8 cellular contexts compared by ENCODE assay signal in the genomic region with DNA sequence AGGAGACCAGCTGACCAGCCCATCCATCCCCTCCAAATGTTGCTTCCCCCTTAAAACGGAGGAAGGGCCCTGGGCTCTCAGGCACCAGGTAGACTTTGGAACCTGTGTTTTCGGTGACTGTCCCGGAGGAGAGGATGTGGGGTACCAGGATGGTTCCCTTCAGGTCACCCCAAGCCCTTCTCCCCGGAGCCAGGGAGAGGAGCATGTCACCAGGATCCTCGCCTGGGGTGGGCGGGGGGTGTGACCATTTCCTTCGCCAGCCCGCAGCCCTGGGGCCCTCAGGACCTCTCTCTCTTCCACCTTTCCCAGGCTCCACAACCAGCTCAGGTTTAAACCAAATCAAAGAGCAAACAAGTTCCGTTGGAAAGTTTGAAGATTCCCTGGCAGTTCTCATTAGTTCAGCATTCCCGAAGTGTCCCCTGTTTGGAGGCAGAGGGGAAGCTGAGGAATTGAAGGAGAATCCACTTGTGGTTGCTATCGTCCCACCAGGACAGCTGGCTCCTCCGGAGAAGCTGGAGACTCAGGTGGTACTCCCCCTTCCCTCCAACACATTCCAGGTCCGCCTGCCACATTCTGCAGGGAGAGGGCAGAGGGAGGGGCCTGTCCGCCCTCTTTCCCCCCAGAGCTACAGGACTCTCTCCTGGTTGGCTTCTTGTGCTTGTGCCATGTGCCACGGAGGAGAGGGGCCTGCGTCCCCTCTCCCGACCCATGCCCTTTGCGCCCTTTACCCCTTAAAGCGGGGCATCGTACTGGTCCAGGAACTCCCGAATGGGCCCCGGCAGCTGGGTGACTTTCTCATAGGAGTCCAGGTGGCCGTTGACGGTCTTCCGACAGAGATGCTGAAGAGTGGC. TPM values are rescaled to one million over a fixed set of nuclear protein-coding genes. Genes with fewer than 3 reads are reported as not detected.
DNase-seq lines count a peak whose midpoint lies in the region; ATAC-seq and TF ChIP-seq lines count a peak whose summit lies in the region.

No MANE protein-coding gene starts in this region.

- no peak overlapping the region for H2BK15ac ChIP-seq in mesendoderm (replicated peaks; ENCODE audit: low read depth)

- H3K36me3 ChIP-seq in mesendoderm (ENCODE audit: control insufficient read depth, insufficient read depth, low read length) (peaks cover 11% of the 10 kb centered on the region), tibial artery (peaks cover 0 to 17% (median 16%) of the 10 kb centered on the region in 3 donors)

- H3K27me3 ChIP-seq in mesendoderm (ENCODE audit: insufficient read depth, low read length, poor library complexity) (no peaks in the 10 kb centered on the region), tibial artery (no peaks in the 10 kb centered on the region)

- no peak overlapping the region for H3K23ac ChIP-seq in mesendoderm (ENCODE audit: low read length)

- no peaks in the 10 kb centered on the region for H3K27me3 Mint-ChIP-seq in activated CD4-positive, alpha-beta T cell treated with anti-CD3 and anti-CD28 coated beads, Interleukin-2, amount 10 ng/mL, durations not matched to agents 24 days and 14 days
- no peaks in the 10 kb centered on the region for H3K27me3 Mint-ChIP-seq in MCF 10A (ENCODE audit: insufficient read depth, unreplicated experiment)

- no peaks in the 10 kb centered on the region for H3K9me3 ChIP-seq in tibial artery

- CTCF ChIA-PET in MCF 10A (lab: Yijun Ruan, JAX) = interaction anchor here (0.7 to 0.9 kb wide), 2 partner anchors 59 to 65 kb away, joined by 3 read pairs; no protein-coding TSS in a partner anchor

- H3K4me3 Mint-ChIP-seq in activated CD4-positive, alpha-beta T cell treated with anti-CD3 and anti-CD28 coated beads, Interleukin-2, amount 10 ng/mL, durations not matched to agents 24 days and 14 days = peak overlapping the region; percentile 92
- H3K4me3 Mint-ChIP-seq in MCF 10A (ENCODE audit: unreplicated experiment) = peak overlapping the region; percentile 73

- H4K5ac ChIP-seq in mesendoderm (ENCODE audit: low read length) = no peak overlapping the region

- POLR2A ChIA-PET in MCF 10A (lab: Yijun Ruan, JAX) = interaction anchor here (0.5 to 4.3 kb wide), 5 partner anchors 16 to 64 kb away, joined by 3 to 35 read pairs (median 7); partner anchors contain the start of gene PGS1

- H3K4me2 ChIP-seq in mesendoderm (ENCODE audit: low read length) = peak overlapping the region; percentile 90

- TF ChIP-seq CTCF in MCF 10A (IDR thresholded peaks at IDR 0.05; ENCODE audit: unreplicated experiment) (no peak), tibial artery (IDR thresholded peaks at IDR 0.05) (no peak)

- peak overlapping the region; percentile 4 for H3K27ac ChIP-seq in mesendoderm (ENCODE audit: low read depth, low read length)
- H3K27ac ChIP-seq in tibial artery = peak overlapping the region; percentile 89 to 90

- peaks cover 9% of the 10 kb centered on the region for H3K79me1 ChIP-seq in mesendoderm (ENCODE audit: low read length)

- no CpG with 5 or more reads among the region's 25 CpGs for WGBS in mesendoderm (ENCODE audit: extremely low coverage, insufficient coverage, low lambda C conversion rate)

- peak overlapping the region; percentile 89 for H3K27ac Mint-ChIP-seq in activated CD4-positive, alpha-beta T cell treated with anti-CD3 and anti-CD28 coated beads, Interleukin-2, amount 10 ng/mL, durations not matched to agents 24 days and 14 days
- H3K27ac Mint-ChIP-seq in MCF 10A (ENCODE audit: low read depth, unreplicated experiment) = peak overlapping the region; percentile 27

- H2AK5ac ChIP-seq in mesendoderm (ENCODE audit: low read length) = no peak overlapping the region

- peaks cover 49% of the 10 kb centered on the region for H3K4me1 Mint-ChIP-seq in activated CD4-positive, alpha-beta T cell treated with anti-CD3 and anti-CD28 coated beads, Interleukin-2, amount 10 ng/mL, durations not matched to agents 24 days and 14 days
- peaks cover 21% of the 10 kb centered on the region for H3K4me1 Mint-ChIP-seq in MCF 10A (ENCODE audit: insufficient read depth, unreplicated experiment)

- H3K4ac ChIP-seq in mesendoderm (ENCODE audit: low read depth, low read length) = no peak overlapping the region

- H3K4me1 ChIP-seq in mesendoderm (ENCODE audit: control insufficient read depth, low read depth, low read length) = peaks cover 24% of the 10 kb centered on the region
- peaks cover 0 to 62% (median 55%) of the 10 kb centered on the region in 4 donors for H3K4me1 ChIP-seq in tibial artery

- DNase-seq in activated CD4-positive, alpha-beta T cell treated with anti-CD3 and anti-CD28 coated beads, Interleukin-2, amount 10 ng/mL, durations not matched to agents 24 days and 14 days = peak; percentile 80
- DNase-seq in activated CD4-positive, alpha-beta T cell treated with anti-CD3 and anti-CD28 coated beads, Interleukin-2, amount 50 U/mL, for 1 hour = no peak
- DNase-seq in MCF 10A (ENCODE audit: unreplicated experiment) (no peak), mesendoderm (peak; percentile 72), tibial artery (no peak), NCI-H1092 (lab: John Stamatoyannopoulos, UW) (no peak)

- H3K36me3 Mint-ChIP-seq in activated CD4-positive, alpha-beta T cell treated with anti-CD3 and anti-CD28 coated beads, Interleukin-2, amount 10 ng/mL, durations not matched to agents 24 days and 14 days (ENCODE audit: low read depth) = peaks cover 49% of the 10 kb centered on the region
- H3K36me3 Mint-ChIP-seq in MCF 10A (ENCODE audit: insufficient read depth, unreplicated experiment) = peaks cover 22% of the 10 kb centered on the region

- H3K4me3 ChIP-seq in mesendoderm (ENCODE audit: low read length) = peak overlapping the region; percentile 85
- H3K4me3 ChIP-seq in tibial artery = peak overlapping the region; percentile 63 to 74

- no TSS peak for BruUV-seq in MCF 10A (replicated peaks; lab: Mats Ljungman, UMichigan)

- no peak overlapping the region for H3K18ac ChIP-seq in mesendoderm (ENCODE audit: low read length)

- no peak overlapping the region for H2BK5ac ChIP-seq in mesendoderm (ENCODE audit: low read length)

- peak overlapping the region; percentile 96 for H3K9ac ChIP-seq in mesendoderm (ENCODE audit: low read length)

- intact Hi-C loops in activated CD4-positive, alpha-beta T cell treated with anti-CD3 and anti-CD28 coated beads, Interleukin-2, amount 10 ng/mL, durations not matched to agents 24 days and 14 days (cut with micrococcal nuclease) = loop anchor here (5.0 kb wide), 3 partner anchors 231 to 896 kb away; partner anchors contain the start of gene TMC6
- intact Hi-C loops in MCF 10A (cut with micrococcal nuclease) = no loop called here
- intact Hi-C loops in tibial artery (cut with DNase I; ENCODE audit: low total_unique reads) = no loop called here

- no peak overlapping the region for H4K8ac ChIP-seq in mesendoderm (ENCODE audit: low read depth, low read length)

- no peaks in the 10 kb centered on the region for H3K9me3 Mint-ChIP-seq in activated CD4-positive, alpha-beta T cell treated with anti-CD3 and anti-CD28 coated beads, Interleukin-2, amount 10 ng/mL, durations not matched to agents 24 days and 14 days
- H3K9me3 Mint-ChIP-seq in MCF 10A (ENCODE audit: unreplicated experiment) = no peaks in the 10 kb centered on the region

- peak overlapping the region; percentile 98 for H3K56ac ChIP-seq in mesendoderm (ENCODE audit: low read length)

- peaks cover 37% of the 10 kb centered on the region for H3K79me2 ChIP-seq in mesendoderm (ENCODE audit: control insufficient read depth, insufficient read depth, low read length)

- H2BK120ac ChIP-seq in mesendoderm (ENCODE audit: low read depth, low read length) = no peak overlapping the region

- no peak for ATAC-seq in GM21717 (IDR thresholded peaks at IDR 0.05; ENCODE audit: unreplicated experiment)
- no peak for ATAC-seq in GM21786 (IDR thresholded peaks at IDR 0.05; ENCODE audit: unreplicated experiment)

RNA-seq across cellular contexts. Expression of gene SOCS3, which starts 2.0 kb away (rescaled TPM):
- total RNA-seq in activated CD4-positive, alpha-beta T cell treated with anti-CD3 and anti-CD28 coated beads, Interleukin-2, amount 10 ng/mL, durations not matched to agents 24 days and 14 days = 78.3 and 81.5 TPM in 2 replicates
- total RNA-seq in MCF 10A (2022) = 2.5 and 4.8 TPM in 2 replicates
- 11.2 TPM for polyA plus RNA-seq in mesendoderm (2013, experiment 1 of 2)
- polyA plus RNA-seq in mesendoderm (2013, experiment 2 of 2) = 11.0 TPM

RNA-seq across cellular contexts. Expression of gene PGS1, which starts 20.5 kb away (rescaled TPM):
- 65.6 and 67.8 TPM in 2 replicates for total RNA-seq in activated CD4-positive, alpha-beta T cell treated with anti-CD3 and anti-CD28 coated beads, Interleukin-2, amount 10 ng/mL, durations not matched to agents 24 days and 14 days
- 25.7 and 31.8 TPM in 2 replicates for total RNA-seq in MCF 10A (2022)
- 24.0 TPM for polyA plus RNA-seq in mesendoderm (2013, experiment 1 of 2)
- polyA plus RNA-seq in mesendoderm (2013, experiment 2 of 2) = 23.5 TPM

Comparison
In these comparisons a context has a peak if more than half of its experiments do, and no peak if none do; other contexts are left out.
1. DNase-seq: peak in activated CD4-positive, alpha-beta T cell treated with anti-CD3 and anti-CD28 coated beads, Interleukin-2, amount 10 ng/mL, durations not matched to agents 24 days and 14 days (single experiment) and mesendoderm (single experiment); none in activated CD4-positive, alpha-beta T cell treated with anti-CD3 and anti-CD28 coated beads, Interleukin-2, amount 50 U/mL, for 1 hour (single experiment), MCF 10A (single experiment), tibial artery (0 of 2) and NCI-H1092 (single experiment).
2. RNA of gene SOCS3, which starts 2.0 kb away (total RNA-seq): 78.3 to 81.5 TPM in activated CD4-positive, alpha-beta T cell treated with anti-CD3 and anti-CD28 coated beads, Interleukin-2, amount 10 ng/mL, durations not matched to agents 24 days and 14 days; 2.5 to 4.8 TPM in MCF 10A; every median in the first group is over 10 times any median in the second.